Comparison of ENCODE assay signal across 2 cellular contexts in the genomic region with DNA sequence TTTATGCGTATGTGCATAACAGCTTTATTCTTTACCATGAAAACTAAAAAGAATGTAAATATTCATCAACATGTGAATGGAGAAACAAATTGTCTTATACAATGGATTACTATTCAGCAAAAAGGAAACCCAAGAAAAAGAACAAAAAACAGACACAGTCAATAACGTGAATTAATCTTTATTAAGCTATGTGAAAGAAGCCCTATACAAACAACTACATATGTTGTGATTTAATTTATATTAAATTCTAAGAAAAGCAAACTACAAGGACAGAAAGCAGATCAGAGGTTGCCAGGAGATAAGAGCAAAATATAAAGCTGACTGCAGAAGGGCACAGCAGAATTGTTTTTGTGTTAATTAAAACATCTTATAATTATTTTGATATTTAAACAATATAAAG.
TF ChIP-seq lines count a peak whose summit lies in the region.

No MANE protein-coding gene starts in this region.

TF ChIP-seq in GM23338, 12 proteins besides CTCF, POLR2A, EP300 and RAD21:
- TF ChIP-seq, protein P1, sequence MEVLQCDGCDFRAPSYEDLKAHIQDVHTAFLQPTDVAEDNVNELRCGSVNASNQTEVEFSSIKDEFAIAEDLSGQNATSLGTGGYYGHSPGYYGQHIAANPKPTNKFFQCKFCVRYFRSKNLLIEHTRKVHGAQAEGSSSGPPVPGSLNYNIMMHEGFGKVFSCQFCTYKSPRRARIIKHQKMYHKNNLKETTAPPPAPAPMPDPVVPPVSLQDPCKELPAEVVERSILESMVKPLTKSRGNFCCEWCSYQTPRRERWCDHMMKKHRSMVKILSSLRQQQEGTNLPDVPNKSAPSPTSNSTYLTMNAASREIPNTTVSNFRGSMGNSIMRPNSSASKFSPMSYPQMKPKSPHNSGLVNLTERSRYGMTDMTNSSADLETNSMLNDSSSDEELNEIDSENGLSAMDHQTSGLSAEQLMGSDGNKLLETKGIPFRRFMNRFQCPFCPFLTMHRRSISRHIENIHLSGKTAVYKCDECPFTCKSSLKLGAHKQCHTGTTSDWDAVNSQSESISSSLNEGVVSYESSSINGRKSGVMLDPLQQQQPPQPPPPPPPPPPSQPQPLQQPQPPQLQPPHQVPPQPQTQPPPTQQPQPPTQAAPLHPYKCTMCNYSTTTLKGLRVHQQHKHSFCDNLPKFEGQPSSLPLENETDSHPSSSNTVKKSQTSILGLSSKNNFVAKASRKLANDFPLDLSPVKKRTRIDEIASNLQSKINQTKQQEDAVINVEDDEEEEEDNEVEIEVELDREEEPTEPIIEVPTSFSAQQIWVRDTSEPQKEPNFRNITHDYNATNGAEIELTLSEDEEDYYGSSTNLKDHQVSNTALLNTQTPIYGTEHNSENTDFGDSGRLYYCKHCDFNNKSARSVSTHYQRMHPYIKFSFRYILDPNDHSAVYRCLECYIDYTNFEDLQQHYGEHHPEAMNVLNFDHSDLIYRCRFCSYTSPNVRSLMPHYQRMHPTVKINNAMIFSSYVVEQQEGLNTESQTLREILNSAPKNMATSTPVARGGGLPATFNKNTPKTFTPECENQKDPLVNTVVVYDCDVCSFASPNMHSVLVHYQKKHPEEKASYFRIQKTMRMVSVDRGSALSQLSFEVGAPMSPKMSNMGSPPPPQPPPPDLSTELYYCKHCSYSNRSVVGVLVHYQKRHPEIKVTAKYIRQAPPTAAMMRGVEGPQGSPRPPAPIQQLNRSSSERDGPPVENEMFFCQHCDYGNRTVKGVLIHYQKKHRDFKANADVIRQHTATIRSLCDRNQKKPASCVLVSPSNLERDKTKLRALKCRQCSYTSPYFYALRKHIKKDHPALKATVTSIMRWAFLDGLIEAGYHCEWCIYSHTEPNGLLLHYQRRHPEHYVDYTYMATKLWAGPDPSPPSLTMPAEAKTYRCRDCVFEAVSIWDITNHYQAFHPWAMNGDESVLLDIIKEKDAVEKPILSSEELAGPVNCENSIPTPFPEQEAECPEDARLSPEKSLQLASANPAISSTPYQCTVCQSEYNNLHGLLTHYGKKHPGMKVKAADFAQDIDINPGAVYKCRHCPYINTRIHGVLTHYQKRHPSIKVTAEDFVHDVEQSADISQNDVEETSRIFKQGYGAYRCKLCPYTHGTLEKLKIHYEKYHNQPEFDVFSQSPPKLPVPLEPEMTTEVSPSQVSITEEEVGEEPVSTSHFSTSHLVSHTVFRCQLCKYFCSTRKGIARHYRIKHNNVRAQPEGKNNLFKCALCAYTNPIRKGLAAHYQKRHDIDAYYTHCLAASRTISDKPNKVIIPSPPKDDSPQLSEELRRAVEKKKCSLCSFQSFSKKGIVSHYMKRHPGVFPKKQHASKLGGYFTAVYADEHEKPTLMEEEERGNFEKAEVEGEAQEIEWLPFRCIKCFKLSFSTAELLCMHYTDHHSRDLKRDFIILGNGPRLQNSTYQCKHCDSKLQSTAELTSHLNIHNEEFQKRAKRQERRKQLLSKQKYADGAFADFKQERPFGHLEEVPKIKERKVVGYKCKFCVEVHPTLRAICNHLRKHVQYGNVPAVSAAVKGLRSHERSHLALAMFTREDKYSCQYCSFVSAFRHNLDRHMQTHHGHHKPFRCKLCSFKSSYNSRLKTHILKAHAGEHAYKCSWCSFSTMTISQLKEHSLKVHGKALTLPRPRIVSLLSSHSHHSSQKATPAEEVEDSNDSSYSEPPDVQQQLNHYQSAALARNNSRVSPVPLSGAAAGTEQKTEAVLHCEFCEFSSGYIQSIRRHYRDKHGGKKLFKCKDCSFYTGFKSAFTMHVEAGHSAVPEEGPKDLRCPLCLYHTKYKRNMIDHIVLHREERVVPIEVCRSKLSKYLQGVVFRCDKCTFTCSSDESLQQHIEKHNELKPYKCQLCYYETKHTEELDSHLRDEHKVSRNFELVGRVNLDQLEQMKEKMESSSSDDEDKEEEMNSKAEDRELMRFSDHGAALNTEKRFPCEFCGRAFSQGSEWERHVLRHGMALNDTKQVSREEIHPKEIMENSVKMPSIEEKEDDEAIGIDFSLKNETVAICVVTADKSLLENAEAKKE (CRISPR knock-in tag; IDR thresholded peaks at IDR 0.05): no peak
- TF ChIP-seq STAT1 (IDR thresholded peaks at IDR 0.05; ENCODE audit: unreplicated experiment) (no peak), EZH2phosphoT487 (IDR thresholded peaks at IDR 0.05; ENCODE audit: unreplicated experiment) (no peak)

TF ChIP-seq in SK-N-SH, 30 proteins besides CTCF, POLR2A, EP300 and RAD21 (continued from another document):
- TF ChIP-seq, protein P2, sequence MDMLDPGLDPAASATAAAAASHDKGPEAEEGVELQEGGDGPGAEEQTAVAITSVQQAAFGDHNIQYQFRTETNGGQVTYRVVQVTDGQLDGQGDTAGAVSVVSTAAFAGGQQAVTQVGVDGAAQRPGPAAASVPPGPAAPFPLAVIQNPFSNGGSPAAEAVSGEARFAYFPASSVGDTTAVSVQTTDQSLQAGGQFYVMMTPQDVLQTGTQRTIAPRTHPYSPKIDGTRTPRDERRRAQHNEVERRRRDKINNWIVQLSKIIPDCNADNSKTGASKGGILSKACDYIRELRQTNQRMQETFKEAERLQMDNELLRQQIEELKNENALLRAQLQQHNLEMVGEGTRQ (IDR thresholded peaks at IDR 0.05; ENCODE audit: borderline replicate concordance, low read depth, low read length): no peak
- no peak for TF ChIP-seq FOXJ3 (CRISPR knock-in tag; IDR thresholded peaks at IDR 0.05)
- TF ChIP-seq, protein P3, sequence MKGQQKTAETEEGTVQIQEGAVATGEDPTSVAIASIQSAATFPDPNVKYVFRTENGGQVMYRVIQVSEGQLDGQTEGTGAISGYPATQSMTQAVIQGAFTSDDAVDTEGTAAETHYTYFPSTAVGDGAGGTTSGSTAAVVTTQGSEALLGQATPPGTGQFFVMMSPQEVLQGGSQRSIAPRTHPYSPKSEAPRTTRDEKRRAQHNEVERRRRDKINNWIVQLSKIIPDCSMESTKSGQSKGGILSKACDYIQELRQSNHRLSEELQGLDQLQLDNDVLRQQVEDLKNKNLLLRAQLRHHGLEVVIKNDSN (IDR thresholded peaks at IDR 0.05; ENCODE audit: borderline replicate concordance, low read depth): no peak
- no peak for TF ChIP-seq GABPA (IDR thresholded peaks at IDR 0.05; ENCODE audit: low read depth)
- TF ChIP-seq SIN3A (IDR thresholded peaks at IDR 0.05; ENCODE audit: borderline replicate concordance, low read depth, low read length): no peak
- no peak for TF ChIP-seq JUND (IDR thresholded peaks at IDR 0.05)
- TF ChIP-seq TEAD4 (IDR thresholded peaks at IDR 0.05; ENCODE audit: borderline replicate concordance, insufficient read depth): no peak
- TF ChIP-seq, protein P4, sequence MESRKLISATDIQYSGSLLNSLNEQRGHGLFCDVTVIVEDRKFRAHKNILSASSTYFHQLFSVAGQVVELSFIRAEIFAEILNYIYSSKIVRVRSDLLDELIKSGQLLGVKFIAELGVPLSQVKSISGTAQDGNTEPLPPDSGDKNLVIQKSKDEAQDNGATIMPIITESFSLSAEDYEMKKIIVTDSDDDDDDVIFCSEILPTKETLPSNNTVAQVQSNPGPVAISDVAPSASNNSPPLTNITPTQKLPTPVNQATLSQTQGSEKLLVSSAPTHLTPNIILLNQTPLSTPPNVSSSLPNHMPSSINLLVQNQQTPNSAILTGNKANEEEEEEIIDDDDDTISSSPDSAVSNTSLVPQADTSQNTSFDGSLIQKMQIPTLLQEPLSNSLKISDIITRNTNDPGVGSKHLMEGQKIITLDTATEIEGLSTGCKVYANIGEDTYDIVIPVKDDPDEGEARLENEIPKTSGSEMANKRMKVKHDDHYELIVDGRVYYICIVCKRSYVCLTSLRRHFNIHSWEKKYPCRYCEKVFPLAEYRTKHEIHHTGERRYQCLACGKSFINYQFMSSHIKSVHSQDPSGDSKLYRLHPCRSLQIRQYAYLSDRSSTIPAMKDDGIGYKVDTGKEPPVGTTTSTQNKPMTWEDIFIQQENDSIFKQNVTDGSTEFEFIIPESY (IDR thresholded peaks at IDR 0.05; ENCODE audit: borderline replicate concordance, low read depth): no peak
- TF ChIP-seq CHD2 (IDR thresholded peaks at IDR 0.05; ENCODE audit: low read length, partially characterized antibody): no peak
- TF ChIP-seq, protein P5, sequence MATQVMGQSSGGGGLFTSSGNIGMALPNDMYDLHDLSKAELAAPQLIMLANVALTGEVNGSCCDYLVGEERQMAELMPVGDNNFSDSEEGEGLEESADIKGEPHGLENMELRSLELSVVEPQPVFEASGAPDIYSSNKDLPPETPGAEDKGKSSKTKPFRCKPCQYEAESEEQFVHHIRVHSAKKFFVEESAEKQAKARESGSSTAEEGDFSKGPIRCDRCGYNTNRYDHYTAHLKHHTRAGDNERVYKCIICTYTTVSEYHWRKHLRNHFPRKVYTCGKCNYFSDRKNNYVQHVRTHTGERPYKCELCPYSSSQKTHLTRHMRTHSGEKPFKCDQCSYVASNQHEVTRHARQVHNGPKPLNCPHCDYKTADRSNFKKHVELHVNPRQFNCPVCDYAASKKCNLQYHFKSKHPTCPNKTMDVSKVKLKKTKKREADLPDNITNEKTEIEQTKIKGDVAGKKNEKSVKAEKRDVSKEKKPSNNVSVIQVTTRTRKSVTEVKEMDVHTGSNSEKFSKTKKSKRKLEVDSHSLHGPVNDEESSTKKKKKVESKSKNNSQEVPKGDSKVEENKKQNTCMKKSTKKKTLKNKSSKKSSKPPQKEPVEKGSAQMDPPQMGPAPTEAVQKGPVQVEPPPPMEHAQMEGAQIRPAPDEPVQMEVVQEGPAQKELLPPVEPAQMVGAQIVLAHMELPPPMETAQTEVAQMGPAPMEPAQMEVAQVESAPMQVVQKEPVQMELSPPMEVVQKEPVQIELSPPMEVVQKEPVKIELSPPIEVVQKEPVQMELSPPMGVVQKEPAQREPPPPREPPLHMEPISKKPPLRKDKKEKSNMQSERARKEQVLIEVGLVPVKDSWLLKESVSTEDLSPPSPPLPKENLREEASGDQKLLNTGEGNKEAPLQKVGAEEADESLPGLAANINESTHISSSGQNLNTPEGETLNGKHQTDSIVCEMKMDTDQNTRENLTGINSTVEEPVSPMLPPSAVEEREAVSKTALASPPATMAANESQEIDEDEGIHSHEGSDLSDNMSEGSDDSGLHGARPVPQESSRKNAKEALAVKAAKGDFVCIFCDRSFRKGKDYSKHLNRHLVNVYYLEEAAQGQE (IDR thresholded peaks at IDR 0.05; ENCODE audit: low read depth, low read length): no peak
- TF ChIP-seq FOXM1 (IDR thresholded peaks at IDR 0.05; ENCODE audit: low read depth): no peak
- TF ChIP-seq MEF2A (IDR thresholded peaks at IDR 0.05; ENCODE audit: borderline replicate concordance, low read depth): no peak
- TF ChIP-seq NRF1 (IDR thresholded peaks at IDR 0.05; ENCODE audit: low read depth, low read length): no peak
- TF ChIP-seq YY1 (IDR thresholded peaks at IDR 0.05; ENCODE audit: low read depth): no peak
- no peak for TF ChIP-seq FOSL2 (IDR thresholded peaks at IDR 0.05; ENCODE audit: borderline replicate concordance, low read depth)
- TF ChIP-seq ELF1 (IDR thresholded peaks at IDR 0.05): no peak
- TF ChIP-seq, protein P6, sequence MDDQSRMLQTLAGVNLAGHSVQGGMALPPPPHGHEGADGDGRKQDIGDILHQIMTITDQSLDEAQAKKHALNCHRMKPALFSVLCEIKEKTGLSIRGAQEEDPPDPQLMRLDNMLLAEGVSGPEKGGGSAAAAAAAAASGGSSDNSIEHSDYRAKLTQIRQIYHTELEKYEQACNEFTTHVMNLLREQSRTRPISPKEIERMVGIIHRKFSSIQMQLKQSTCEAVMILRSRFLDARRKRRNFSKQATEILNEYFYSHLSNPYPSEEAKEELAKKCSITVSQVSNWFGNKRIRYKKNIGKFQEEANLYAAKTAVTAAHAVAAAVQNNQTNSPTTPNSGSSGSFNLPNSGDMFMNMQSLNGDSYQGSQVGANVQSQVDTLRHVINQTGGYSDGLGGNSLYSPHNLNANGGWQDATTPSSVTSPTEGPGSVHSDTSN (IDR thresholded peaks at IDR 0.05): no peak
- no peak for TF ChIP-seq RXRA (IDR thresholded peaks at IDR 0.05; ENCODE audit: borderline replicate concordance, low read depth)
- TF ChIP-seq TCF12 (IDR thresholded peaks at IDR 0.05): no peak
